ENCODE assay signal across 9 cellular contexts in genomic region chr14:67357583-67358354, GRCh38. TPM values are rescaled to one million over a fixed set of nuclear protein-coding genes. Genes with fewer than 3 reads are reported as not detected.
DNase-seq lines count a peak whose midpoint lies in the region; ATAC-seq, FAIRE-seq and TF ChIP-seq lines count a peak whose summit lies in the region.
"Had no signal": no experiment of that assay in that cellular context is flagged by ENCODE, and none has a peak within 500 bp of the region (broad histone marks: within the 10 kb centered on the region; RNA-seq: fewer than 3 reads in every experiment).

No MANE protein-coding gene starts in this region.

- FAIRE-seq in K562 (lab: Jason Lieb, UNC) = peak; percentile 89
- FAIRE-seq: GM18507 had no signal

- peak overlapping the region in 2 of 3 donors; percentile 18 to 99 for H3K27ac Mint-ChIP-seq in CD4-positive, CD25-positive, alpha-beta regulatory T cell

- peak overlapping the region; percentile 86 for H3K4me3 ChIP-seq in CD4-positive, CD25-positive, alpha-beta regulatory T cell (ENCODE audit: low read depth, low read length)
- H3K4me3 ChIP-seq in IMR-90 (ENCODE audit: insufficient read depth, low read depth, low read length) = no peak overlapping the region
- H3K4me3 ChIP-seq in K562 = peak overlapping the region; percentile 85

- no peak overlapping the region for H3K4ac ChIP-seq in IMR-90 (ENCODE audit: low read depth, low read length)

- no peak overlapping the region for H2AK5ac ChIP-seq in IMR-90 (ENCODE audit: low read depth, low read length)

- CTCF ChIA-PET in IMR-90 (lab: Yijun Ruan, JAX) (no interaction called here), K562 (lab: Yijun Ruan, JAX; ENCODE audit: low intra/inter-chr PET ratio) (no interaction called here)

- H2AFZ ChIP-seq in IMR-90 (replicated peaks; ENCODE audit: low read length, poor library complexity) = no peak overlapping the region
- H2AFZ ChIP-seq in K562 (ENCODE audit: low read depth, low read length) = peak overlapping the region; percentile 78

- H4K91ac ChIP-seq in IMR-90 (ENCODE audit: insufficient read depth, low read depth, low read length) = no peak overlapping the region

- no peak overlapping the region for H2BK20ac ChIP-seq in IMR-90 (ENCODE audit: low read depth, low read length)

- H3K18ac ChIP-seq in IMR-90 (ENCODE audit: low read depth, low read length) = no peak overlapping the region

- peaks cover 3 to 37% of the 10 kb centered on the region in 2 experiments; a peak in 3 of 4 replicates for H3K79me1 ChIP-seq in IMR-90 (ENCODE audit: low read depth in 1 of 2, low read length in 2 of 2)

- TF ChIP-seq CTCF in IMR-90 (conservative IDR thresholded peaks at IDR 0.05; ENCODE audit: low read depth, low read length) (no peak), K562 (IDR thresholded peaks at IDR 0.05 in 2 of 3, conservative IDR thresholded peaks at IDR 0.05 in 1 of 3; ENCODE audit: insufficient read depth in 2 of 3, low read depth in 1 of 3, low read length in 3 of 3) (no peak)

- in situ Hi-C loops in IMR-90 (cut with MboI; ENCODE audit: low sequenced_read_pairs) (no loop called here), K562 (cut with MboI) (no loop called here)

- no peak for DNase-seq in CD4-positive, CD25-positive, alpha-beta regulatory T cell
- peak; percentile 30 for DNase-seq in IMR-90
- DNase-seq in K562 (ENCODE audit: extremely low read depth in 1 of 4, low spot score in 3 of 4) = peak; percentile 16 to 80 (median 37)
- peak; percentile 38 for DNase-seq in myocyte (ENCODE audit: low read depth)
- no peak for DNase-seq in OCI-M2 (lab: John Stamatoyannopoulos, UW; ENCODE audit: unreplicated experiment)
- DNase-seq in DMS153 (lab: John Stamatoyannopoulos, UW) = no peak

- no peak for TF ChIP-seq POLR2A in IMR-90 (IDR thresholded peaks at IDR 0.05; ENCODE audit: low read depth, low read length)
- TF ChIP-seq POLR2A in K562 (conservative IDR thresholded peaks at IDR 0.05) = no peak

- H3K79me2 ChIP-seq in K562 (ENCODE audit: control insufficient read depth, insufficient read depth, low read length) = peaks cover 81% of the 10 kb centered on the region

- H3K36me3 Mint-ChIP-seq in CD4-positive, CD25-positive, alpha-beta regulatory T cell = no peaks in the 10 kb centered on the region

- no peak overlapping the region for H3K14ac ChIP-seq in IMR-90 (replicated peaks; ENCODE audit: low read depth, low read length)

- H3K4me1 ChIP-seq in CD4-positive, CD25-positive, alpha-beta regulatory T cell (ENCODE audit: control insufficient read depth, insufficient read depth, low read length, poor library complexity, severe bottlenecking) = peaks cover 47% of the 10 kb centered on the region
- H3K4me1 ChIP-seq in IMR-90 (ENCODE audit: control insufficient read depth, insufficient read depth, low read length) = peaks cover 2% of the 10 kb centered on the region; the same call in 1 of the 2 replicates
- peaks cover 2 to 13% of the 10 kb centered on the region in 2 experiments; a peak in 2 of 5 replicates for H3K4me1 ChIP-seq in K562 (replicated peaks in 1 of 2; ENCODE audit: control insufficient read depth in 2 of 2, insufficient read depth in 2 of 2, low read length in 2 of 2)

- H4K20me1 ChIP-seq in IMR-90 (ENCODE audit: insufficient read depth, low read length) = peaks cover 24% of the 10 kb centered on the region
- 0 out of 2 replicates have a peak, but pooled peaks cover 1% of the 10 kb centered on the region for H4K20me1 ChIP-seq in K562 (replicated peaks; ENCODE audit: control insufficient read depth, insufficient read depth, low read length)

- no peak overlapping the region for H2BK5ac ChIP-seq in IMR-90 (ENCODE audit: low read depth, low read length, poor library complexity, severe bottlenecking)

- H3K27ac ChIP-seq in CD4-positive, CD25-positive, alpha-beta regulatory T cell (ENCODE audit: insufficient read depth, low read length, poor library complexity, severe bottlenecking) = no peak overlapping the region
- H3K27ac ChIP-seq in IMR-90 (ENCODE audit: insufficient read depth, low read length) = no peak overlapping the region
- peak overlapping the region; percentile 83 for H3K27ac ChIP-seq in K562 (ENCODE audit: extremely low read depth, low read depth, low read length)

- peak overlapping the region; percentile 97 to 100 (median 98) for H3K4me3 Mint-ChIP-seq in CD4-positive, CD25-positive, alpha-beta regulatory T cell

- POLR2A ChIA-PET in IMR-90 (lab: Charles Lee; ENCODE audit: unreplicated experiment) (no interaction called here), K562 (lab: Yijun Ruan, JAX) (interaction anchor here (0.6 to 1.1 kb wide), 8 partner anchors 8 to 937 kb away, joined by 3 to 4 read pairs (median 3); no protein-coding TSS in a partner anchor)

- no peak overlapping the region for H2BK15ac ChIP-seq in IMR-90 (ENCODE audit: low read depth, low read length)

- no peak overlapping the region for H2AK9ac ChIP-seq in IMR-90 (replicated peaks; ENCODE audit: low read depth, low read length, poor library complexity)

- no peak for ATAC-seq in CD4-positive, CD25-positive, alpha-beta regulatory T cell (ENCODE audit: low read depth in 2 of 2)
- ATAC-seq in IMR-90 (ENCODE audit: low read depth) (no peak), K562 (peak; percentile 64), GM21526 (IDR thresholded peaks at IDR 0.05; ENCODE audit: low FRiP score, unreplicated experiment) (no peak), GM21619 (IDR thresholded peaks at IDR 0.05; ENCODE audit: unreplicated experiment) (no peak)

- no peak overlapping the region for H4K5ac ChIP-seq in IMR-90 (ENCODE audit: low read depth, low read length)

- peaks cover 0 to 2% (median 0%) of the 10 kb centered on the region in 7 donors for H3K9me3 Mint-ChIP-seq in CD4-positive, CD25-positive, alpha-beta regulatory T cell

- peaks cover 5% of the 10 kb centered on the region for H3K36me3 ChIP-seq in CD4-positive, CD25-positive, alpha-beta regulatory T cell (ENCODE audit: control insufficient read depth, insufficient read depth, low read length)
- H3K36me3 ChIP-seq in IMR-90 (ENCODE audit: control insufficient read depth, insufficient read depth, low read length) (peaks cover 4% of the 10 kb centered on the region), K562 (ENCODE audit: control insufficient read depth, insufficient read depth, low read length) (peaks cover 18% of the 10 kb centered on the region; the same call in 2 of the 3 replicates)

- TF ChIP-seq RAD21 in IMR-90 (IDR thresholded peaks at IDR 0.05; ENCODE audit: low read length) = no peak
- no peak for TF ChIP-seq RAD21 in K562 (CRISPR knock-in tag; conservative IDR thresholded peaks at IDR 0.05 in 1 of 2, IDR thresholded peaks at IDR 0.05 in 1 of 2)

- H3K9me3 ChIP-seq in CD4-positive, CD25-positive, alpha-beta regulatory T cell (ENCODE audit: control insufficient read depth in 2 of 2, low read length in 2 of 2) = no peaks in the 10 kb centered on the region
- no peaks in the 10 kb centered on the region for H3K9me3 ChIP-seq in IMR-90 (ENCODE audit: control insufficient read depth, insufficient read depth, low read length)
- no peaks in the 10 kb centered on the region for H3K9me3 ChIP-seq in K562 (replicated peaks; ENCODE audit: control insufficient read depth, insufficient read depth, low read depth, low read length)

- H3K9ac ChIP-seq in IMR-90 (ENCODE audit: low read depth, low read length) (no peak overlapping the region), K562 (ENCODE audit: insufficient read depth in 1 of 2, low read depth in 2 of 2, low read length in 2 of 2) (peak overlapping the region; percentile 12 to 96; a peak in 3 of 4 replicates)

- WGBS in IMR-90 (ENCODE audit: extremely low coverage in 2 of 2, insufficient read length in 1 of 2), 2 experiments = 30% methylated on average over 2 of the region's 13 CpGs; no CpG with 5 or more reads in 1 of the 2 experiments
- 0% methylated on average over 12 of the region's 13 CpGs for WGBS in K562 (ENCODE audit: insufficient coverage, low coverage, missing lambda C conversion rate)

- H3K23ac ChIP-seq in IMR-90 (ENCODE audit: low read depth, low read length) = no peak overlapping the region

- H3K9me1 ChIP-seq in IMR-90 (ENCODE audit: insufficient read depth, low read length) (peaks cover 6% of the 10 kb centered on the region; the same call in 1 of the 2 replicates), K562 (ENCODE audit: control insufficient read depth, insufficient read depth, low read length) (no peaks in the 10 kb centered on the region)

- dilution Hi-C loops in IMR-90 (cut with HindIII; ENCODE audit: low sequenced_read_pairs, unreplicated experiment) = no loop called here

- H3K4me2 ChIP-seq in IMR-90 (ENCODE audit: low read depth, low read length) (peak overlapping the region; percentile 85), K562 (ENCODE audit: insufficient read depth, low read length) (peak overlapping the region; percentile 87)

- H4K8ac ChIP-seq in IMR-90 (ENCODE audit: low read depth in 2 of 2, low read length in 2 of 2) = no peak overlapping the region; a peak in 1 of 4 replicates

- no peak overlapping the region for H2BK120ac ChIP-seq in IMR-90 (ENCODE audit: low read depth, low read length)

- H3K56ac ChIP-seq in IMR-90 (ENCODE audit: extremely low read depth, insufficient read depth, low read length) = no peak overlapping the region

- no peak for TF ChIP-seq EP300 in K562 (IDR thresholded peaks at IDR 0.05; ENCODE audit: low read length)

- intact Hi-C loops in IMR-90 (cut with micrococcal nuclease) (no loop called here), K562 (cut with micrococcal nuclease) (loop anchor here (5.0 kb wide), 1 partner anchor 115 kb away; the partner anchor contains the start of gene PALS1)

- no peaks in the 10 kb centered on the region for H3K27me3 Mint-ChIP-seq in CD4-positive, CD25-positive, alpha-beta regulatory T cell

- H3K27me3 ChIP-seq in CD4-positive, CD25-positive, alpha-beta regulatory T cell (ENCODE audit: control insufficient read depth, insufficient read depth, low read length) = no peaks in the 10 kb centered on the region
- H3K27me3 ChIP-seq in IMR-90 (ENCODE audit: control insufficient read depth, insufficient read depth, low read length) (no peaks in the 10 kb centered on the region), K562 (ENCODE audit: control insufficient read depth in 2 of 2, insufficient read depth in 2 of 2, low read length in 2 of 2) (no peaks in the 10 kb centered on the region)

- BruUV-seq in IMR-90 (replicated peaks; lab: Mats Ljungman, UMichigan) (no TSS peak), K562 (replicated peaks; lab: Mats Ljungman, UMichigan) (no TSS peak)

- H3K4me1 Mint-ChIP-seq in CD4-positive, CD25-positive, alpha-beta regulatory T cell = peaks cover 32 to 77% (median 58%) of the 10 kb centered on the region in 4 donors

RNA-seq across cellular contexts. Expression of gene ATP6V1D, which starts 1.8 kb away (rescaled TPM):
- 36.4 TPM for total RNA-seq in CD4-positive, CD25-positive, alpha-beta regulatory T cell
- polyA plus RNA-seq in CD4-positive, CD25-positive, alpha-beta regulatory T cell = 10 to 100 TPM; 45.0 to 95.4 (median 69.7) TPM
- total RNA-seq in IMR-90 (2012; rRNA removed) (113 and 167 TPM in 2 replicates), K562 (2014; rRNA removed) (35.5 and 41.2 TPM in 2 replicates), K562 (2014; rRNA removed; fragmentation: Illumina TruSeq; extraction: Trizol) (56.9 and 71.0 TPM in 2 replicates), K562 (2015; rRNA removed; fragmentation: Illumina TruSeq; extraction: Trizol) (57.2 and 60.1 TPM in 2 replicates), K562 (2021) (30.4 and 36.6 TPM in 2 replicates), myocyte (130 and 183 TPM in 2 replicates)
- polyA plus RNA-seq in IMR-90 (2012; rRNA removed) (47.3 and 54.5 TPM in 2 replicates), K562 (2011; rRNA removed) (29.5 and 49.6 TPM in 2 replicates), K562 (2014; fragmentation: Illumina TruSeq; extraction: Trizol) (38.6 and 42.6 TPM in 2 replicates), K562 (2014; fragmentation: Nextera tagmentation; extraction: Ambion mirVana) (10 to 100 TPM; 86.3 to 91.0 TPM), K562 (2014; rRNA removed) (35.5 and 50.0 TPM in 2 replicates)
- 17.2 and 23.4 TPM in 2 replicates for polyA plus RNA-seq in IMR-90 (2012; cell fraction: cytosol; rRNA removed)
- polyA plus RNA-seq in IMR-90 (2012; cell fraction: nucleus; rRNA removed; ENCODE audit: low replicate concordance) = 3.5 and 22.9 TPM in 2 replicates
- total RNA-seq in K562 (2011; cell fraction: chromatin; rRNA removed; ENCODE audit: low replicate concordance) = 29.4 and 58.7 TPM in 2 replicates
- 23.3 and 33.2 TPM in 2 replicates for total RNA-seq in K562 (2011; cell fraction: nucleolus; rRNA removed)
- 32.0 and 46.9 TPM in 2 replicates for total RNA-seq in K562 (2011; cell fraction: nucleoplasm; rRNA removed)
- 13.4 and 18.1 TPM in 2 replicates for polyA plus RNA-seq in K562 (2011; cell fraction: cytosol; rRNA removed)
- polyA plus RNA-seq in K562 (2011; cell fraction: nucleus; rRNA removed) = 11.6 and 12.8 TPM in 2 replicates
- 35.5 and 40.0 TPM in 2 replicates for polyA plus RNA-seq in K562 (2012)
- 29.9 and 41.6 TPM in 2 replicates for polyA minus RNA-seq in K562 (2011; rRNA and poly(A)+ RNA removed)
- 20.2 and 30.2 TPM in 2 replicates for polyA minus RNA-seq in K562 (2011; cell fraction: cytosol; rRNA and poly(A)+ RNA removed)
- polyA minus RNA-seq in K562 (2011; cell fraction: nucleus; rRNA and poly(A)+ RNA removed) = 21.9 and 22.6 TPM in 2 replicates
- 75.2 TPM for polyA plus RNA-seq in myocyte (2012)

RNA-seq across cellular contexts. Expression of gene EIF2S1, which starts 2.4 kb away (rescaled TPM):
- total RNA-seq in CD4-positive, CD25-positive, alpha-beta regulatory T cell = 35.3 TPM
- polyA plus RNA-seq in CD4-positive, CD25-positive, alpha-beta regulatory T cell = 100 to 1,000 TPM; 128 to 172 (median 132) TPM
- total RNA-seq in IMR-90 (2012; rRNA removed) (125 and 360 TPM in 2 replicates), K562 (2014; rRNA removed) (362 and 424 TPM in 2 replicates), K562 (2014; rRNA removed; fragmentation: Illumina TruSeq; extraction: Trizol) (344 and 380 TPM in 2 replicates), K562 (2015; rRNA removed; fragmentation: Illumina TruSeq; extraction: Trizol) (311 and 332 TPM in 2 replicates), K562 (2021) (234 and 237 TPM in 2 replicates), myocyte (180 and 194 TPM in 2 replicates)
- polyA plus RNA-seq in IMR-90 (2012; rRNA removed) (51.3 and 57.9 TPM in 2 replicates), K562 (2011; rRNA removed) (147 and 314 TPM in 2 replicates), K562 (2014; fragmentation: Illumina TruSeq; extraction: Trizol) (216 and 275 TPM in 2 replicates), K562 (2014; fragmentation: Nextera tagmentation; extraction: Ambion mirVana) (1,000 to 10,000 TPM in 1 of 2 experiments, 100 to 1,000 TPM in 1; 717 to 1,018 TPM), K562 (2014; rRNA removed) (310 and 331 TPM in 2 replicates)
- 6.6 and 7.6 TPM in 2 replicates for polyA plus RNA-seq in IMR-90 (2012; cell fraction: cytosol; rRNA removed)
- 2.3 and 13.5 TPM in 2 replicates for polyA plus RNA-seq in IMR-90 (2012; cell fraction: nucleus; rRNA removed; ENCODE audit: low replicate concordance)
- total RNA-seq in K562 (2011; cell fraction: chromatin; rRNA removed; ENCODE audit: low replicate concordance) = 14.2 and 42.2 TPM in 2 replicates
- total RNA-seq in K562 (2011; cell fraction: nucleolus; rRNA removed) = 11.5 and 17.4 TPM in 2 replicates
- total RNA-seq in K562 (2011; cell fraction: nucleoplasm; rRNA removed) = 19.8 and 22.3 TPM in 2 replicates
- polyA plus RNA-seq in K562 (2011; cell fraction: cytosol; rRNA removed) = 30.9 and 61.0 TPM in 2 replicates
- polyA plus RNA-seq in K562 (2011; cell fraction: nucleus; rRNA removed) = 22.8 and 35.5 TPM in 2 replicates
- polyA plus RNA-seq in K562 (2012) = 101 and 349 TPM in 2 replicates
- 281 and 389 TPM in 2 replicates for polyA minus RNA-seq in K562 (2011; rRNA and poly(A)+ RNA removed)
- polyA minus RNA-seq in K562 (2011; cell fraction: cytosol; rRNA and poly(A)+ RNA removed) = 73.4 and 109 TPM in 2 replicates
- 17.9 and 25.2 TPM in 2 replicates for polyA minus RNA-seq in K562 (2011; cell fraction: nucleus; rRNA and poly(A)+ RNA removed)
- 92.8 TPM for polyA plus RNA-seq in myocyte (2012)

RNA-seq across cellular contexts. Expression of gene PLEK2, which starts 54.2 kb away (rescaled TPM):
- not detected for total RNA-seq in CD4-positive, CD25-positive, alpha-beta regulatory T cell
- under 1 TPM in 1 of 4 donors, not detected in 3; 0.56 TPM for polyA plus RNA-seq in CD4-positive, CD25-positive, alpha-beta regulatory T cell
- total RNA-seq in IMR-90 (2012; rRNA removed) = 2.2 and 2.5 TPM in 2 replicates
- 1.5 and 1.7 TPM in 2 replicates for polyA plus RNA-seq in IMR-90 (2012; rRNA removed)
- polyA plus RNA-seq in IMR-90 (2012; cell fraction: cytosol; rRNA removed) = 0.64 and 1.2 TPM in 2 replicates
- polyA plus RNA-seq in IMR-90 (2012; cell fraction: nucleus; rRNA removed; ENCODE audit: low replicate concordance) = 0.61 and 0.66 TPM in 2 replicates
- not detected in 2 replicates for total RNA-seq in K562 (2011; cell fraction: chromatin; rRNA removed; ENCODE audit: low replicate concordance)
- total RNA-seq in K562 (2011; cell fraction: nucleolus; rRNA removed) = not detected in 2 replicates
- not detected in 2 replicates for total RNA-seq in K562 (2011; cell fraction: nucleoplasm; rRNA removed)
- not detected in 2 replicates for total RNA-seq in K562 (2014; rRNA removed)
- total RNA-seq in K562 (2014; rRNA removed; fragmentation: Illumina TruSeq; extraction: Trizol) = not detected in 2 replicates
- not detected in 2 replicates for total RNA-seq in K562 (2015; rRNA removed; fragmentation: Illumina TruSeq; extraction: Trizol)
- total RNA-seq in K562 (2021) = not detected in 2 replicates
- not detected in 2 replicates for polyA plus RNA-seq in K562 (2011; rRNA removed)
- polyA plus RNA-seq in K562 (2011; cell fraction: cytosol; rRNA removed) = not detected in 2 replicates
- not detected in 2 replicates for polyA plus RNA-seq in K562 (2011; cell fraction: nucleus; rRNA removed)
- polyA plus RNA-seq in K562 (2012) = not detected in 2 replicates
- not detected in 2 replicates for polyA plus RNA-seq in K562 (2014; fragmentation: Illumina TruSeq; extraction: Trizol)
- polyA plus RNA-seq in K562 (2014; fragmentation: Nextera tagmentation; extraction: Ambion mirVana) = not detected
- polyA plus RNA-seq in K562 (2014; rRNA removed) = not detected in 2 replicates
- polyA minus RNA-seq in K562 (2011; rRNA and poly(A)+ RNA removed) = not detected in 2 replicates
- 2.3 TPM in 1 of 2 replicates, not detected in the other for polyA minus RNA-seq in K562 (2011; cell fraction: cytosol; rRNA and poly(A)+ RNA removed)
- not detected in 2 replicates for polyA minus RNA-seq in K562 (2011; cell fraction: nucleus; rRNA and poly(A)+ RNA removed)
- not detected in 2 replicates for total RNA-seq in myocyte
- 0.06 TPM for polyA plus RNA-seq in myocyte (2012)

Comparison
In these comparisons a context has a peak if more than half of its experiments do, and no peak if none do; other contexts are left out.
1. DNase-seq: peak in IMR-90 (single experiment), K562 (4 of 4) and myocyte (single experiment); none in CD4-positive, CD25-positive, alpha-beta regulatory T cell (0 of 3), OCI-M2 (single experiment) and DMS153 (single experiment).